18 cellular contexts compared by ENCODE assay signal in the genomic region with DNA sequence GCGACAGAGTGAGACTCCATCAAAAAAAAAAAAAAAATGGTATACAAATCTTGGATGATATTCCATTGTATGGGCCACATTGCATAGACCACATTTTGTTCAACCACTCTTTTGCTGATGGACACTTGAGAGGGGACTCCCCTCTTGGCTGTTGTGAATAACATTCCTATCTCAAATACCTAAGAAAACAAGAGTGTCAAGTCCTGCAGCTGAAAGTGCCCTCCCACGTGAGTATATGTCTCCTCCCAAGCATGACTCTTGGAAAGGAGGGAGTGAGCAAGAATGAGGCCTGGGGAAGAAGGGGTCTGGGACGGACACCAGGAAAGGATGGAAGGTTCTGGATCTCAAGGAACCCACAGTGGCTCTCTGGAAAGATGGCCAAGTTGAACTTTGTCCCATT.
"Had no signal": no experiment of that assay in that cellular context is flagged by ENCODE, and none has a peak within 500 bp of the region (broad histone marks: within the 10 kb centered on the region; RNA-seq: fewer than 3 reads in every experiment).

No MANE protein-coding gene starts in this region.

- H3K36me3 ChIP-seq: adrenal gland, lower lobe of right lung, neutrophil, spleen, tibial nerve, uterus had no signal

- DNase-seq: activated CD4-positive, alpha-beta memory T cell treated with anti-CD3 and anti-CD28 coated beads for 36 hours; activated gamma-delta T cell treated with Interleukin-2 at 50 U/mL for 16 hours; activated T-cell treated with anti-CD3 and anti-CD28 coated beads for 4 hours; adrenal gland; effector memory CD4-positive, alpha-beta T cell; left cardiac atrium; lower lobe of right lung; naive thymus-derived CD8-positive, alpha-beta T cell; spleen; stimulated activated CD4-positive, alpha-beta T cell treated with anti-CD3 and anti-CD28 coated beads, Interleukin-1b, Interleukin-23, amount 100 ng/mL, for 48 hours; stimulated activated naive CD4-positive, alpha-beta T cell treated with Interleukin-2 at 50 U/mL for 16 hours; substantia nigra; uterus had no signal

- H3K4me3 ChIP-seq: adrenal gland, lower lobe of right lung, spleen, tibial nerve, uterus had no signal

- H3K27ac ChIP-seq: adrenal gland, lower lobe of right lung, neutrophil, parathyroid adenoma, spleen, tibial nerve, uterus had no signal

- H3K9me3 ChIP-seq: adrenal gland, lower lobe of right lung, neutrophil, spleen, tibial nerve, uterus had no signal

- H3K27me3 ChIP-seq: adrenal gland, spleen, tibial nerve, uterus had no signal

- H3K79me2 ChIP-seq: parathyroid adenoma had no signal

- H3K9ac ChIP-seq: parathyroid adenoma had no signal

- H3K4me1 ChIP-seq: adrenal gland, lower lobe of right lung, parathyroid adenoma, tibial nerve, uterus had no signal

- H2AFZ ChIP-seq: parathyroid adenoma had no signal

- ATAC-seq: activated naive CD4-positive, alpha-beta T cell treated with anti-CD3 and anti-CD28 coated beads, Interleukin-2, amount 50 U/mL, for 72 hours; left cardiac atrium; lower lobe of right lung; naive thymus-derived CD8-positive, alpha-beta T cell; sciatic nerve had no signal
